In the genomic region with DNA sequence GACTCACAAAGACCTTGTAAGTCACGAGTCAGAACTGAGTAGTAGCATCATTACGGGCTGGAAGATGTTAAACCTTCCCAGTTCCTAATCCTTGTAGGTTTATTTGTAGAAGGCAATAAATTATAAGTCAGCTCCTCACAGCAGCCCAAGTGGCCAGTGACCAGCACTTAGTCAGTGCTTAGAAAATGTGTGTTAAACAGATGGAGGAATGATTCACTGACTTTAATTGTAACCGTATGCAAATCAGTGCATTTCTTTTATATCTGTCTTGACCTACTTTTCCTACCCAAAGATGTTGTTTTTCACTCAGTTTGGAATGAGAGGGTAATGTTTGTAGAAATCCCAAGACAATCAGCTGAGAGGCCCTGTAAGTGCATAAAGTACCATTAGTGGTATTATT, we compare ENCODE assay signal across 11 cellular contexts. TPM values are rescaled to one million over a fixed set of nuclear protein-coding genes. Genes with fewer than 3 reads are reported as not detected.
DNase-seq lines count a peak whose midpoint lies in the region; ATAC-seq, FAIRE-seq and TF ChIP-seq lines count a peak whose summit lies in the region.
"Had no signal": no experiment of that assay in that cellular context is flagged by ENCODE, and none has a peak within 500 bp of the region (broad histone marks: within the 10 kb centered on the region; RNA-seq: fewer than 3 reads in every experiment).

No MANE protein-coding gene starts in this region.

- peaks cover 69% of the 10 kb centered on the region for H4K20me1 ChIP-seq in smooth muscle cell (ENCODE audit: low read depth)

- H3F3A ChIP-seq in smooth muscle cell (ENCODE audit: low read depth), result peaks cover 24% of the 10 kb centered on the region

- 37 to 41% methylated on average over 3 of the region's 3 CpGs for WGBS in gastroesophageal sphincter (ENCODE audit: low coverage in 1 of 2), 2 donors
- 14% methylated on average over 3 of the region's 3 CpGs for WGBS in smooth muscle cell (ENCODE audit: low lambda C conversion rate)

- TF ChIP-seq CTCF in gastroesophageal sphincter (IDR thresholded peaks at IDR 0.05), result no peak
- no peak for TF ChIP-seq CTCF in smooth muscle cell (IDR thresholded peaks at IDR 0.05; ENCODE audit: borderline replicate concordance, insufficient read depth, poor library complexity, severe bottlenecking)

- H3K79me2 ChIP-seq in smooth muscle cell (ENCODE audit: low read depth), result peaks cover 60% of the 10 kb centered on the region

- DNase-seq in H4 (ENCODE audit: low spot score) (peak; percentile 51), amniotic epithelial cell (ENCODE audit: low read depth) (peak; percentile 97), smooth muscle cell (lab: John Stamatoyannopoulos, UW; ENCODE audit: unreplicated experiment) (no peak), GM19239 (ENCODE audit: insufficient read length, low spot score) (no peak), SIG-M5 treated with dmso at 0.1 percent for 504 hours (lab: John Stamatoyannopoulos, UW; ENCODE audit: unreplicated experiment) (no peak), inferior parietal cortex (ENCODE audit: extremely low spot score) (no peak)
- DNase-seq: NCI-H1048, right lobe of liver had no signal

- H3K9ac ChIP-seq in smooth muscle cell (ENCODE audit: low read depth), result peak overlapping the region; percentile 6

- H3K4me1 ChIP-seq in gastroesophageal sphincter (peaks cover 36 to 99% (median 47%) of the 10 kb centered on the region in 3 donors), smooth muscle cell (ENCODE audit: low read depth) (peaks cover 25% of the 10 kb centered on the region)
- H3K4me1 ChIP-seq: right lobe of liver had no signal

- no peak for FAIRE-seq in GM19239 (lab: Jason Lieb, UNC)

- no peak overlapping the region for H2AFZ ChIP-seq in smooth muscle cell (ENCODE audit: low read depth)

- H3K27ac ChIP-seq in gastroesophageal sphincter (peak overlapping the region; percentile 29 to 79 (median 56)), smooth muscle cell (ENCODE audit: low read depth) (peak overlapping the region; percentile 86)
- H3K27ac ChIP-seq: right lobe of liver had no signal

- H3K4me3 ChIP-seq in gastroesophageal sphincter (no peak overlapping the region), smooth muscle cell (no peak overlapping the region)
- H3K4me3 ChIP-seq: right lobe of liver had no signal

- H3K9me3 ChIP-seq in gastroesophageal sphincter (no peaks in the 10 kb centered on the region), smooth muscle cell (replicated peaks; ENCODE audit: low read depth) (no peaks in the 10 kb centered on the region)
- H3K9me3 ChIP-seq: right lobe of liver had no signal

- H3K4me2 ChIP-seq in smooth muscle cell, result peak overlapping the region; percentile 57

- no peak for TF ChIP-seq EP300 in gastroesophageal sphincter (IDR thresholded peaks at IDR 0.05)

- ATAC-seq in gastroesophageal sphincter (peak; percentile 52), esophagus mucosa (no peak)
- ATAC-seq: left lobe of liver, right lobe of liver had no signal

- TF ChIP-seq POLR2A in gastroesophageal sphincter (IDR thresholded peaks at IDR 0.05), result no peak

- H3K27me3 ChIP-seq in gastroesophageal sphincter (no peaks in the 10 kb centered on the region), smooth muscle cell (ENCODE audit: low read depth) (no peaks in the 10 kb centered on the region)
- H3K27me3 ChIP-seq: right lobe of liver had no signal

- H3K36me3 ChIP-seq in gastroesophageal sphincter (no peaks in the 10 kb centered on the region), smooth muscle cell (ENCODE audit: low read depth) (no peaks in the 10 kb centered on the region)
- H3K36me3 ChIP-seq: right lobe of liver had no signal

RNA-seq across cellular contexts. Expression of gene MAP1B, which starts 49.6 kb away (rescaled TPM):
- 36.3 and 50.3 TPM in 2 replicates for total RNA-seq in H4 (2014; rRNA removed; shearing (Covaris generic))
- 1,000 to 10,000 TPM in 1 of 4 donors, 100 to 1,000 TPM in 3; 601 to 1,344 (median 738) TPM for total RNA-seq in gastroesophageal sphincter
- 111 TPM in 2 replicates for total RNA-seq in smooth muscle cell
- 139 and 143 TPM in 2 replicates for polyA plus RNA-seq in smooth muscle cell
- total RNA-seq in esophagus mucosa, result 8.4 TPM

Comparison
In these comparisons a context has a peak if more than half of its experiments do, and no peak if none do; other contexts are left out.
1. DNase-seq: peak in H4 (single experiment) and amniotic epithelial cell (single experiment); none in smooth muscle cell (single experiment), GM19239 (single experiment), SIG-M5 treated with dmso at 0.1 percent for 504 hours (single experiment) and inferior parietal cortex (single experiment).